In genomic region chr7:96709381-96710228, GRCh38 we compare ENCODE assay signal across 1 cellular context.
A peak's percentile ranks its signal among the peaks of the same experiment; 100 is the strongest.
TF ChIP-seq lines count a peak whose summit lies in the region.

Gene SEM1 (minus strand): TSS chr7:96709846. CDS start chr7:96709763, 83 bp downstream.

TF ChIP-seq in K562, 482 proteins besides CTCF, POLR2A, EP300 and RAD21 (continued from another document and continues in another):
- TF ChIP-seq ZNF511 (CRISPR knock-in tag; IDR thresholded peaks at IDR 0.05) (no peak), SRSF9 (IDR thresholded peaks at IDR 0.05; ENCODE audit: borderline replicate concordance, low read depth, low read length) (no peak), VEZF1 (CRISPR knock-in tag; IDR thresholded peaks at IDR 0.05) (no peak; the same call in 1 of the 2 replicates), ATF1 (CRISPR knock-in tag; IDR thresholded peaks at IDR 0.05) (no peak; the same call in 1 of the 2 replicates), ATF1 (tag; IDR thresholded peaks at IDR 0.05) (peak; percentile 95), PTTG1 (tag; IDR thresholded peaks at IDR 0.05; ENCODE audit: low read depth) (no peak), ZNF785 (CRISPR knock-in tag; IDR thresholded peaks at IDR 0.05) (no peak), ZNF280B (CRISPR knock-in tag; IDR thresholded peaks at IDR 0.05) (no peak), HIVEP1 (CRISPR knock-in tag; IDR thresholded peaks at IDR 0.05) (no peak), ZFP30 (CRISPR knock-in tag; IDR thresholded peaks at IDR 0.05; ENCODE audit: borderline replicate concordance) (no peak), ESRRB (CRISPR knock-in tag; IDR thresholded peaks at IDR 0.05; ENCODE audit: borderline replicate concordance) (no peak), TRIM24 (IDR thresholded peaks at IDR 0.05) (no peak), CHD1 (IDR thresholded peaks at IDR 0.05; ENCODE audit: low read length) (no peak), KDM4B (IDR thresholded peaks at IDR 0.05; ENCODE audit: borderline replicate concordance in 2 of 2, low read depth in 1 of 2) (no peak), KAT7 (CRISPR knock-in tag; IDR thresholded peaks at IDR 0.05; ENCODE audit: borderline replicate concordance) (peak; percentile 88; the same call in 1 of the 2 replicates), ZNF655 (CRISPR knock-in tag; IDR thresholded peaks at IDR 0.05) (no peak), ZEB2 (IDR thresholded peaks at IDR 0.05) (peak; percentile 38; the same call in 1 of the 2 replicates), ATF4 (CRISPR knock-in tag; IDR thresholded peaks at IDR 0.05) (0 out of 2 replicates have a peak, but pooled peaks have one; percentile 36), CHD2 (IDR thresholded peaks at IDR 0.05; ENCODE audit: low read depth, low read length) (no peak), HDAC3 (IDR thresholded peaks at IDR 0.05; ENCODE audit: borderline replicate concordance, partially characterized antibody) (no peak), GTF2F1 (IDR thresholded peaks at IDR 0.05; ENCODE audit: low read depth, low read length) (0 out of 2 replicates have a peak, but pooled peaks have one; percentile 43), BRCA1 (IDR thresholded peaks at IDR 0.05) (no peak), BRCA1 (CRISPR knock-in tag; IDR thresholded peaks at IDR 0.05) (no peak), TOE1 (IDR thresholded peaks at IDR 0.05; ENCODE audit: borderline replicate concordance) (peak; percentile 41; the same call in 1 of the 2 replicates), TOE1 (CRISPR knock-in tag; IDR thresholded peaks at IDR 0.05; ENCODE audit: borderline replicate concordance, low read depth) (no peak), CSDE1 (IDR thresholded peaks at IDR 0.05) (no peak), SIN3A (IDR thresholded peaks at IDR 0.05; ENCODE audit: borderline replicate concordance in 2 of 2, control insufficient read depth in 1 of 2, low read depth in 2 of 2, low read length in 2 of 2) (peak in 1 of 2 experiments; percentile 53; a peak in 1 of 4 replicates), ZC3H4 (CRISPR knock-in tag; IDR thresholded peaks at IDR 0.05; ENCODE audit: borderline replicate concordance) (no peak), RBBP5 (IDR thresholded peaks at IDR 0.05; ENCODE audit: borderline replicate concordance, insufficient read depth, low read length, poor library complexity, severe bottlenecking) (peak; percentile 90), HDAC1 (IDR thresholded peaks at IDR 0.05) (peak in 1 of 2 experiments; percentile 82; a peak in 2 of 4 replicates), MXI1 (IDR thresholded peaks at IDR 0.05; ENCODE audit: low read depth, low read length) (0 out of 2 replicates have a peak, but pooled peaks have one; percentile 17), MAFF (IDR thresholded peaks at IDR 0.05; ENCODE audit: low read length) (0 out of 2 replicates have a peak, but pooled peaks have one; percentile 32), ZBTB33 (CRISPR knock-in tag; IDR thresholded peaks at IDR 0.05) (no peak), THRA (IDR thresholded peaks at IDR 0.05) (no peak), HMG20B (CRISPR knock-in tag; IDR thresholded peaks at IDR 0.05) (no peak), ZNF668 (CRISPR knock-in tag; IDR thresholded peaks at IDR 0.05) (no peak), TCF15 (CRISPR knock-in tag; IDR thresholded peaks at IDR 0.05) (no peak), ZNF24 (IDR thresholded peaks at IDR 0.05) (no peak), EWSR1 (IDR thresholded peaks at IDR 0.05; ENCODE audit: borderline replicate concordance, low read depth, partially characterized antibody) (no peak), ZKSCAN1 (IDR thresholded peaks at IDR 0.05; ENCODE audit: low read depth, low read length) (0 out of 2 replicates have a peak, but pooled peaks have one; percentile 20), FOXP4 (CRISPR knock-in tag; IDR thresholded peaks at IDR 0.05; ENCODE audit: borderline replicate concordance) (no peak), BMI1 (IDR thresholded peaks at IDR 0.05; ENCODE audit: low read length) (no peak), ZKSCAN3 (CRISPR knock-in tag; IDR thresholded peaks at IDR 0.05) (no peak), SUPT5H (IDR thresholded peaks at IDR 0.05) (peak; percentile 95), ZNF717 (CRISPR knock-in tag; IDR thresholded peaks at IDR 0.05) (no peak), CTCFL (IDR thresholded peaks at IDR 0.05; ENCODE audit: borderline replicate concordance, insufficient read depth, low read depth, low read length, poor library complexity, severe bottlenecking) (no peak), TEAD4 (IDR thresholded peaks at IDR 0.05; ENCODE audit: low read length) (peak; percentile 38), TEAD4 (CRISPR knock-in tag; IDR thresholded peaks at IDR 0.05; ENCODE audit: borderline replicate concordance) (no peak), ZNF444 (CRISPR knock-in tag; IDR thresholded peaks at IDR 0.05) (no peak), NR2C1 (IDR thresholded peaks at IDR 0.05) (no peak), NR2C1 (tag; IDR thresholded peaks at IDR 0.05) (no peak)
